In genomic region chr4:86032476-86033022, GRCh38 we compare ENCODE assay signal across 11 cellular contexts.
DNase-seq lines count a peak whose midpoint lies in the region; TF ChIP-seq lines count a peak whose summit lies in the region.
"Had no signal": no experiment of that assay in that cellular context is flagged by ENCODE, and none has a peak within 500 bp of the region (broad histone marks: within the 10 kb centered on the region; RNA-seq: fewer than 3 reads in every experiment).

No MANE protein-coding gene starts in this region.

- H3K4me3 ChIP-seq in SK-N-SH (ENCODE audit: low read depth in 2 of 2, low read length in 1 of 2) (no peak overlapping the region), fibroblast of mammary gland (ENCODE audit: control insufficient read depth, low read depth, low read length) (no peak overlapping the region), prostate gland (no peak overlapping the region), ovary (no peak overlapping the region), Caco-2 (ENCODE audit: low read depth, low read length) (no peak overlapping the region)

- TF ChIP-seq POLR2A in prostate gland (IDR thresholded peaks at IDR 0.05) (no peak), ovary (IDR thresholded peaks at IDR 0.05) (no peak)

- H3K9me2 ChIP-seq in SK-N-SH: no peaks in the 10 kb centered on the region

- no peak overlapping the region for H2AFZ ChIP-seq in SK-N-SH (ENCODE audit: low read depth)

- no peaks in the 10 kb centered on the region for H3K9me3 Mint-ChIP-seq in Caco-2 (ENCODE audit: unreplicated experiment)
- H3K9me3 Mint-ChIP-seq: activated CD4-positive, alpha-beta memory T cell treated with anti-CD3 and anti-CD28 coated beads for 36 hours had no signal

- H3K4me1 ChIP-seq in SK-N-SH (ENCODE audit: control insufficient read depth in 1 of 2, insufficient read depth in 2 of 2, low read depth in 1 of 2, low read length in 1 of 2): peaks cover 10 to 19% of the 10 kb centered on the region in 2 experiments; a peak in 3 of 4 replicates
- peaks cover 5% of the 10 kb centered on the region for H3K4me1 ChIP-seq in prostate gland (replicated peaks)
- H3K4me1 ChIP-seq in ovary (ENCODE audit: insufficient read depth): no peaks in the 10 kb centered on the region
- no peaks in the 10 kb centered on the region for H3K4me1 ChIP-seq in Caco-2

- BruUV-seq in Caco-2 (replicated peaks; lab: Mats Ljungman, UMichigan): no TSS peak

- peak in 1 of 2 experiments; percentile 87; a peak in 2 of 4 replicates for TF ChIP-seq EP300 in SK-N-SH (IDR thresholded peaks at IDR 0.05; ENCODE audit: borderline replicate concordance in 1 of 2, low read depth in 1 of 2, low read length in 1 of 2)
- TF ChIP-seq EP300 in ovary (IDR thresholded peaks at IDR 0.05): no peak

- no peak overlapping the region for H3K4me3 Mint-ChIP-seq in Caco-2 (ENCODE audit: unreplicated experiment)
- H3K4me3 Mint-ChIP-seq: activated CD4-positive, alpha-beta memory T cell treated with anti-CD3 and anti-CD28 coated beads for 36 hours had no signal

- H3K9ac ChIP-seq in SK-N-SH: no peak overlapping the region

- no peak; the same call in 1 of the 2 replicates for TF ChIP-seq RAD21 in SK-N-SH (IDR thresholded peaks at IDR 0.05; ENCODE audit: low read length)

- H3K4me1 Mint-ChIP-seq in Caco-2 (ENCODE audit: low read depth, unreplicated experiment): no peaks in the 10 kb centered on the region

- H3F3A ChIP-seq in SK-N-SH (replicated peaks; ENCODE audit: insufficient read depth): peaks cover 13% of the 10 kb centered on the region

- 28% methylated on average over 4 of the region's 4 CpGs for WGBS in SK-N-SH (ENCODE audit: low lambda C conversion rate)
- 3% methylated on average over 4 of the region's 4 CpGs for WGBS in prostate gland
- 20 to 40% (median 22%) methylated on average over 4 of the region's 4 CpGs for WGBS in ovary, 3 donors

- peak overlapping the region; percentile 9; the same call in 1 of the 2 replicates for H3K4me2 ChIP-seq in SK-N-SH

- POLR2A ChIA-PET in SK-N-SH (lab: Yijun Ruan, JAX) (no interaction called here), Caco-2 (lab: Charles Lee) (no interaction called here)

- peaks cover 10% of the 10 kb centered on the region for H3K27me3 Mint-ChIP-seq in Caco-2 (ENCODE audit: insufficient read depth, unreplicated experiment)

- H3K27me3 ChIP-seq in SK-N-SH (ENCODE audit: insufficient read depth): no peaks in the 10 kb centered on the region
- no peaks in the 10 kb centered on the region for H3K27me3 ChIP-seq in prostate gland (replicated peaks; ENCODE audit: insufficient read depth)
- no peaks in the 10 kb centered on the region for H3K27me3 ChIP-seq in ovary
- H3K27me3 ChIP-seq in Caco-2 (replicated peaks; ENCODE audit: control insufficient read depth, insufficient read depth, low read length): no peaks in the 10 kb centered on the region; the same call in 1 of the 2 replicates

- CTCF ChIA-PET in SK-N-SH (lab: Yijun Ruan, JAX): interaction anchor here (0.8 to 3.7 kb wide), 6 partner anchors 10 to 236 kb away, joined by 3 to 24 read pairs (median 6); no protein-coding TSS in a partner anchor
- CTCF ChIA-PET in Caco-2 (lab: Charles Lee): no interaction called here

- H3K36me3 Mint-ChIP-seq in Caco-2 (ENCODE audit: insufficient read depth, unreplicated experiment): no peaks in the 10 kb centered on the region
- H3K36me3 Mint-ChIP-seq: activated CD4-positive, alpha-beta memory T cell treated with anti-CD3 and anti-CD28 coated beads for 36 hours had no signal

- TF ChIP-seq CTCF in SK-N-SH (IDR thresholded peaks at IDR 0.05) (no peak), fibroblast of mammary gland (conservative IDR thresholded peaks at IDR 0.05; ENCODE audit: control insufficient read depth, insufficient read depth, low read depth, low read length) (no peak), prostate gland (IDR thresholded peaks at IDR 0.05) (no peak), ovary (IDR thresholded peaks at IDR 0.05) (no peak), Caco-2 (IDR thresholded peaks at IDR 0.05; ENCODE audit: insufficient read depth in 1 of 2, low read depth in 1 of 2, low read length in 1 of 2, severe bottlenecking in 1 of 2, unreplicated experiment in 1 of 2) (no peak)

- H3K36me3 ChIP-seq in SK-N-SH (replicated peaks in 1 of 2; ENCODE audit: control insufficient read depth in 1 of 2, insufficient read depth in 2 of 2, low read length in 1 of 2): peaks cover 0 to under 1% of the 10 kb centered on the region in 2 experiments
- H3K36me3 ChIP-seq in prostate gland: no peaks in the 10 kb centered on the region
- H3K36me3 ChIP-seq in ovary: no peaks in the 10 kb centered on the region
- no peaks in the 10 kb centered on the region for H3K36me3 ChIP-seq in Caco-2 (ENCODE audit: control insufficient read depth, insufficient read depth, low read length)

- H3K9me3 ChIP-seq in SK-N-SH (no peaks in the 10 kb centered on the region), prostate gland (no peaks in the 10 kb centered on the region), ovary (no peaks in the 10 kb centered on the region), Caco-2 (no peaks in the 10 kb centered on the region)

- H4K20me1 ChIP-seq in SK-N-SH (ENCODE audit: insufficient read depth): no peaks in the 10 kb centered on the region

- H3K27ac ChIP-seq in SK-N-SH (ENCODE audit: low read depth in 2 of 2, low read length in 1 of 2) (peak overlapping the region; percentile 22 to 79), prostate gland (peak overlapping the region; percentile 37 to 76), ovary (no peak overlapping the region)

- peak; percentile 75 for DNase-seq in ELR (ENCODE audit: low read depth)
- peak; percentile 45 for DNase-seq in SK-N-SH
- DNase-seq in fibroblast of mammary gland (ENCODE audit: low read depth): peak; percentile 88
- DNase-seq in prostate gland (ENCODE audit: low spot score): peak; percentile 51
- DNase-seq in NCI-H1417 treated with DMSO at 0.1 percent for 48 hours (lab: John Stamatoyannopoulos, UW): no peak
- no peak for DNase-seq in NCI-H82 (lab: John Stamatoyannopoulos, UW)
- no peak for DNase-seq in ovary
- DNase-seq in Caco-2: no peak
- DNase-seq: activated CD4-positive, alpha-beta memory T cell treated with anti-CD3 and anti-CD28 coated beads for 36 hours; GF-D8; NCI-H187 treated with DMSO at 0.1 percent for 48 hours had no signal

- H3K79me2 ChIP-seq in SK-N-SH (ENCODE audit: insufficient read depth): no peaks in the 10 kb centered on the region

- intact Hi-C loops in prostate gland (cut with DNase I) (no loop called here), ovary (cut with DNase I) (no loop called here), Caco-2 (cut with micrococcal nuclease; ENCODE audit: unreplicated experiment) (no loop called here)

- no peak overlapping the region for H3K27ac Mint-ChIP-seq in Caco-2 (ENCODE audit: unreplicated experiment)
- H3K27ac Mint-ChIP-seq: activated CD4-positive, alpha-beta memory T cell treated with anti-CD3 and anti-CD28 coated beads for 36 hours had no signal

TF ChIP-seq in SK-N-SH, 30 proteins besides CTCF, POLR2A, EP300 and RAD21:
- TF ChIP-seq RCOR1 (IDR thresholded peaks at IDR 0.05; ENCODE audit: low read length) (peak; percentile 64), GATA2 (CRISPR knock-in tag; IDR thresholded peaks at IDR 0.05) (no peak), TCF12 (IDR thresholded peaks at IDR 0.05) (peak; percentile 51)
- TF ChIP-seq, protein P1, sequence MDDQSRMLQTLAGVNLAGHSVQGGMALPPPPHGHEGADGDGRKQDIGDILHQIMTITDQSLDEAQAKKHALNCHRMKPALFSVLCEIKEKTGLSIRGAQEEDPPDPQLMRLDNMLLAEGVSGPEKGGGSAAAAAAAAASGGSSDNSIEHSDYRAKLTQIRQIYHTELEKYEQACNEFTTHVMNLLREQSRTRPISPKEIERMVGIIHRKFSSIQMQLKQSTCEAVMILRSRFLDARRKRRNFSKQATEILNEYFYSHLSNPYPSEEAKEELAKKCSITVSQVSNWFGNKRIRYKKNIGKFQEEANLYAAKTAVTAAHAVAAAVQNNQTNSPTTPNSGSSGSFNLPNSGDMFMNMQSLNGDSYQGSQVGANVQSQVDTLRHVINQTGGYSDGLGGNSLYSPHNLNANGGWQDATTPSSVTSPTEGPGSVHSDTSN (IDR thresholded peaks at IDR 0.05): peak; percentile 28; the same call in 1 of the 2 replicates

Comparison
In these comparisons a context has a peak if more than half of its experiments do, and no peak if none do; other contexts are left out.
1. DNase-seq: peak in ELR (single experiment), SK-N-SH (single experiment), fibroblast of mammary gland (single experiment) and prostate gland (single experiment); none in NCI-H1417 treated with DMSO at 0.1 percent for 48 hours (single experiment), NCI-H82 (single experiment), ovary (0 of 5) and Caco-2 (0 of 2).
2. H3K27ac ChIP-seq: peak in SK-N-SH (2 of 2) and prostate gland (2 of 2); none in ovary (0 of 2).